8 cellular contexts compared by ENCODE assay signal in the genomic region with DNA sequence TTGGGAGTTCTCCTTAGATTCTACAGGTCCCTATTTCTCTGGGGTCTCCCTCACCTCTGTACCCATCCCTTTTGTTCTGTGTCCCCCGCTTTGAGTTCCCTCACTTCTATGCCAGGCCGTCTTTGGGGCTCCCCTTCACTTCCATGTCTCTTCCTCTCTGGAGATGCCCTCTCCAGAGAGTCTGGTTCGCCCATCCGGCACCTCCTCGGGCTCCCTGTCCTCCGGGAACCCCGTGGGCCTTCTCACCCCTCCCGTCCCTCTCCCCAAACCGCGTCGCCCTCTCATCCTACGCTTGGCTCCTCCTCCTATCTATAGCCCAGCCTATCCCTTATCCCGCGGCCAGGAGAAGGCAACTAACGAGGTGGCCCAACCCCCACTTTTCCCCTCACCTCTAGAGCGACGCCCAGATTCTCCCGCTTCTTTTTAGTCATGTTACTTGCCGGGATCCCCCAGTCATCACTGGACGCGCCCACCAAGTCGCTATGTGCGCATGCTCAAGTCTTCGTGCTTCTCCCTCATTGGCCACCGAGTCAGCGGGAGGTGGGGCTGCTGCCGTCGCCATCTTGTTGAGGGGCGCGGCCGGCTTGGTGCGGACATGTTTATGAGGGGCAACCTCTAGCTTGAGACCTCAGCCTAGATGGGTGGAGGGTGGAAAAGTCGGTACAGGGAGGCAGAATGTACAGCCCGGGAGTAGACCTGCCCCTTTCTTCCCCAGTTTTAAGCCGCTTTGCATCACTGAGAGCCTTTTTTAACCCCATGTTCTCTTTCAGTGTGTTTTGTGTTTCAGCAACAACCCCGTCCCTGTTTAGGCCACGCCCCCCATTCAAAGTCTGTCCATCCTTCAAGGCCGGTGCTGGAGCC. TPM values are rescaled to one million over a fixed set of nuclear protein-coding genes. Genes with fewer than 3 reads are reported as not detected.
DNase-seq lines count a peak whose midpoint lies in the region; ATAC-seq, FAIRE-seq and TF ChIP-seq lines count a peak whose summit lies in the region.

A gene (minus strand): TSS at position 461 of the 861 bp plus-strand sequence. CDS start 30 bp downstream, at position 431.

- no peaks in the 10 kb centered on the region for H3K4me1 ChIP-seq in fibroblast of lung (ENCODE audit: control insufficient read depth, extremely low read depth, insufficient read depth, low read length)

- no peaks in the 10 kb centered on the region for H3K9me3 Mint-ChIP-seq in naive thymus-derived CD8-positive, alpha-beta T cell
- H3K9me3 Mint-ChIP-seq in stimulated activated naive B cell treated with anti-CD40 and anti-IgM and Interleukin-4, amounts not matched to agents 10 μg/mL and 1 μg/mL and 100 μg/mL, for 72 hours: no peaks in the 10 kb centered on the region

- peaks cover 11% of the 10 kb centered on the region for H3K27me3 ChIP-seq in fibroblast of lung (ENCODE audit: control insufficient read depth, insufficient read depth, low read length)

- H4K20me1 ChIP-seq in fibroblast of lung (ENCODE audit: control insufficient read depth, extremely low read depth, insufficient read depth, low read length): no peaks in the 10 kb centered on the region

- POLR2A ChIA-PET in RWPE1 (lab: Yijun Ruan, JAX; ENCODE audit: low non-redundant PET): no interaction called here
- POLR2A ChIA-PET in naive thymus-derived CD8-positive, alpha-beta T cell (lab: Charles Lee): interaction anchor here (1.2 to 9.8 kb wide), 6 partner anchors 9 to 124 kb away, joined by 3 to 330 read pairs (median 12); no protein-coding TSS in a partner anchor

- peak within 1 kb of the TSS; percentile 73 for H3K9ac ChIP-seq in fibroblast of lung (ENCODE audit: insufficient read depth, low read length)

- no peaks in the 10 kb centered on the region for H3K36me3 Mint-ChIP-seq in naive thymus-derived CD8-positive, alpha-beta T cell
- H3K36me3 Mint-ChIP-seq in stimulated activated naive B cell treated with anti-CD40 and anti-IgM and Interleukin-4, amounts not matched to agents 10 μg/mL and 1 μg/mL and 100 μg/mL, for 72 hours: peaks cover 9 to 21% of the 10 kb centered on the region in 2 donors

- H3K27ac Mint-ChIP-seq in naive thymus-derived CD8-positive, alpha-beta T cell: peak within 1 kb of the TSS; percentile 95 to 100 (median 96)
- peak within 1 kb of the TSS; percentile 96 for H3K27ac Mint-ChIP-seq in stimulated activated naive B cell treated with anti-CD40 and anti-IgM and Interleukin-4, amounts not matched to agents 10 μg/mL and 1 μg/mL and 100 μg/mL, for 72 hours

- CTCF ChIA-PET in RWPE1 (lab: Yijun Ruan, JAX): interaction anchor here (0.7 kb wide), 1 partner anchor 1976 kb away, joined by 3 read pairs; no protein-coding TSS in a partner anchor

- peak within 1 kb of the TSS; percentile 91 to 99 (median 97) for H3K4me3 Mint-ChIP-seq in naive thymus-derived CD8-positive, alpha-beta T cell
- H3K4me3 Mint-ChIP-seq in stimulated activated naive B cell treated with anti-CD40 and anti-IgM and Interleukin-4, amounts not matched to agents 10 μg/mL and 1 μg/mL and 100 μg/mL, for 72 hours: peak within 1 kb of the TSS; percentile 96 to 98

- peak within 1 kb of the TSS; percentile 73 to 85 (median 78) for H3K4me3 ChIP-seq in fibroblast of lung (replicated peaks in 1 of 4; ENCODE audit: control extremely low read depth in 1 of 4, insufficient read depth in 1 of 4, low read depth in 3 of 4, low read length in 4 of 4)

- DNase-seq in EL: peak; percentile 100
- DNase-seq in H54 (ENCODE audit: insufficient read length, low spot score): peak; percentile 96
- DNase-seq in LoVo (ENCODE audit: low spot score): peak; percentile 96
- peak; percentile 97 for DNase-seq in RWPE1 (ENCODE audit: low spot score)
- DNase-seq in activated T-helper 1 cell treated with anti-CD3 and anti-CD28 coated beads, Interleukin-2, amount 50 U/mL, for 16 hours (ENCODE audit: low read depth in 1 of 2, low spot score in 1 of 2): peak; percentile 87 to 92
- DNase-seq in fibroblast of lung (ENCODE audit: low read depth in 2 of 2): peak; percentile 95 to 97
- peak; percentile 89 to 98 (median 94) for DNase-seq in naive thymus-derived CD8-positive, alpha-beta T cell
- peak; percentile 96 for DNase-seq in stimulated activated naive B cell treated with anti-CD40 and anti-IgM and Interleukin-4, amounts not matched to agents 10 μg/mL and 1 μg/mL and 100 μg/mL, for 72 hours

- peak within 1 kb of the TSS; percentile 99 for H2AFZ ChIP-seq in fibroblast of lung (ENCODE audit: low read length)

- peak; percentile 69 for TF ChIP-seq POLR2A in H54 (IDR thresholded peaks at IDR 0.05; ENCODE audit: low read depth, low read length)

- TF ChIP-seq CTCF in RWPE1 (conservative IDR thresholded peaks at IDR 0.05; ENCODE audit: low read depth): no peak
- TF ChIP-seq CTCF in fibroblast of lung (conservative IDR thresholded peaks at IDR 0.05 in 1 of 2, IDR thresholded peaks at IDR 0.05 in 1 of 2; ENCODE audit: low read depth in 1 of 2, low read length in 2 of 2): no peak

- peak within 1 kb of the TSS; percentile 77 for H3K27ac ChIP-seq in RWPE1
- peak within 1 kb of the TSS; percentile 84 for H3K27ac ChIP-seq in fibroblast of lung (ENCODE audit: insufficient read depth, low read length)

- H3K36me3 ChIP-seq in fibroblast of lung (ENCODE audit: control insufficient read depth, insufficient read depth, low read length): no peaks in the 10 kb centered on the region

- H3K4me1 Mint-ChIP-seq in naive thymus-derived CD8-positive, alpha-beta T cell: peaks cover 37 to 83% (median 61%) of the 10 kb centered on the region in 4 donors
- H3K4me1 Mint-ChIP-seq in stimulated activated naive B cell treated with anti-CD40 and anti-IgM and Interleukin-4, amounts not matched to agents 10 μg/mL and 1 μg/mL and 100 μg/mL, for 72 hours: peaks cover 59 to 81% of the 10 kb centered on the region in 2 donors

- no peaks in the 10 kb centered on the region for H3K79me2 ChIP-seq in fibroblast of lung (ENCODE audit: control insufficient read depth, insufficient read depth, low read length)

- H3K9me3 ChIP-seq in fibroblast of lung (ENCODE audit: control insufficient read depth, insufficient read depth, low read depth, low read length): no peaks in the 10 kb centered on the region

- ATAC-seq in naive thymus-derived CD8-positive, alpha-beta T cell: peak; percentile 60 to 78
- peak; percentile 89 to 93 for ATAC-seq in stimulated activated naive B cell treated with anti-CD40 and anti-IgM and Interleukin-4, amounts not matched to agents 10 μg/mL and 1 μg/mL and 100 μg/mL, for 72 hours (replicated peaks)

- no peaks in the 10 kb centered on the region for H3K27me3 Mint-ChIP-seq in naive thymus-derived CD8-positive, alpha-beta T cell
- H3K27me3 Mint-ChIP-seq in stimulated activated naive B cell treated with anti-CD40 and anti-IgM and Interleukin-4, amounts not matched to agents 10 μg/mL and 1 μg/mL and 100 μg/mL, for 72 hours: no peaks in the 10 kb centered on the region

- FAIRE-seq in H54 (lab: Jason Lieb, UNC): peak; percentile 93

- H3K4me2 ChIP-seq in fibroblast of lung (ENCODE audit: extremely low read depth, insufficient read depth, low read length): peak within 1 kb of the TSS; percentile 91

RNA-seq across cellular contexts. Expression of the gene that starts here (rescaled TPM):
- total RNA-seq in fibroblast of lung: 8.3 and 12.8 TPM in 2 replicates
- polyA plus RNA-seq in fibroblast of lung: 35.7 and 40.4 TPM in 2 replicates
- 30.3 and 36.6 TPM in 2 replicates for polyA plus RNA-seq in fibroblast of lung (2012)
- polyA minus RNA-seq in fibroblast of lung (ENCODE audit: low replicate concordance): 12.1 and 15.9 TPM in 2 replicates
- total RNA-seq in naive thymus-derived CD8-positive, alpha-beta T cell: 10 to 100 TPM; 17.9 TPM
- 10 to 100 TPM; 64.3 to 74.7 (median 69.3) TPM for polyA plus RNA-seq in naive thymus-derived CD8-positive, alpha-beta T cell

Comparison
In these comparisons a context has a peak if more than half of its experiments do, and no peak if none do; other contexts are left out.
1. Peak in every context shown above with its lines: DNase-seq, ATAC-seq, H3K4me3 ChIP-seq and H3K27ac ChIP-seq.